Comparison of ENCODE assay signal across 7 cellular contexts in the genomic region with DNA sequence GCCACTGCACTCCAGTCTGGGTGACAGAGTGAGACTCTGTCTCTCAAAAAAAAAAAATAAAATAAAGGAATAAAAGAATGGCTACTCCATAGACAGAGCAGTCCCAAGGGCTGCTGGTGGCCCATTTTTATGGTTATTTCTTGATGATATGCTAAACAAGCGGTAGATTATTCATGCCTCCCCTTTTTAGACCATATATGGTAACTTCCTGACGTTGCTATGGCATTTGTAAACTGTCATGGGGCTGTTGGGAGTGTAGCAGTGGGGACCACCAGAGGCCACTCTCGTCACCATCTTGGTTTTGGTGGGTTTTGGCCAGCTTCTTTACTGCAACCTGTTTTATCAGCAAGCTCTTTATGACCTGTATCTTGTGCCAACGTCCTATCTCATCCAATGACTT. TPM values are rescaled to one million over a fixed set of nuclear protein-coding genes. Genes with fewer than 3 reads are reported as not detected.
"Had no signal": no experiment of that assay in that cellular context is flagged by ENCODE, and none has a peak within 500 bp of the region (broad histone marks: within the 10 kb centered on the region; RNA-seq: fewer than 3 reads in every experiment).

No MANE protein-coding gene starts in this region.

RNA-seq across cellular contexts. Expression of gene OR10H1, which starts 24.4 kb away (rescaled TPM):
- total RNA-seq: HepG2, HT1080, IMR-90, M059J, PC-3, SK-MEL-5 had no signal
- polyA plus RNA-seq: HepG2, IMR-90, SK-N-SH had no signal

RNA-seq across cellular contexts. Expression of gene OR10H5, which starts 52.4 kb away (rescaled TPM):
- total RNA-seq: HepG2, HT1080, IMR-90, M059J, PC-3, SK-MEL-5 had no signal
- polyA plus RNA-seq: HepG2, IMR-90, SK-N-SH had no signal

RNA-seq across cellular contexts. Expression of gene CYP4F2, which starts 58.0 kb away (rescaled TPM):
- total RNA-seq: IMR-90, PC-3, SK-MEL-5 had no signal
- polyA plus RNA-seq: IMR-90, SK-N-SH had no signal
